In genomic region chr9:133058550-133059320, GRCh38 we compare ENCODE assay signal across 1 cellular context.
TF ChIP-seq lines count a peak whose summit lies in the region.

No MANE protein-coding gene starts in this region.

TF ChIP-seq in SK-N-SH, 30 proteins besides CTCF, POLR2A, EP300 and RAD21 (continued from another document):
- no peak for TF ChIP-seq ZBTB33 (IDR thresholded peaks at IDR 0.05; ENCODE audit: borderline replicate concordance, low read depth)
- no peak for TF ChIP-seq REST (IDR thresholded peaks at IDR 0.05; ENCODE audit: low read depth, low read length)
- TF ChIP-seq MEF2A (IDR thresholded peaks at IDR 0.05; ENCODE audit: borderline replicate concordance, low read depth): no peak
- no peak for TF ChIP-seq TEAD4 (IDR thresholded peaks at IDR 0.05; ENCODE audit: borderline replicate concordance, insufficient read depth)
- no peak for TF ChIP-seq PBX3 (IDR thresholded peaks at IDR 0.05)
- TF ChIP-seq SIN3A (IDR thresholded peaks at IDR 0.05; ENCODE audit: borderline replicate concordance, low read depth, low read length): no peak
- no peak for TF ChIP-seq GABPA (IDR thresholded peaks at IDR 0.05; ENCODE audit: low read depth)
- no peak for TF ChIP-seq EZH2phosphoT487 (IDR thresholded peaks at IDR 0.05; ENCODE audit: borderline replicate concordance, low read depth)
- no peak for TF ChIP-seq FOSL2 (IDR thresholded peaks at IDR 0.05; ENCODE audit: borderline replicate concordance, low read depth)
- TF ChIP-seq RXRA (IDR thresholded peaks at IDR 0.05; ENCODE audit: borderline replicate concordance, low read depth): no peak
TF ChIP-seq in SK-N-SH: peak in this region for 0.
